ENCODE assay signal across 1 cellular context in genomic region chrX:40169193-40170086, GRCh38.
TF ChIP-seq lines count a peak whose summit lies in the region.

No MANE protein-coding gene starts in this region.

TF ChIP-seq in HEK293, 187 proteins besides CTCF, POLR2A, EP300 and RAD21 (continued from another document and continues in another):
- TF ChIP-seq AEBP2 (tag by site-specific recombination; IDR thresholded peaks at IDR 0.05; ENCODE audit: borderline replicate concordance) = no peak
- 0 out of 2 replicates have a peak, but pooled peaks have one; percentile 32 for TF ChIP-seq OSR2 (tag by site-specific recombination; IDR thresholded peaks at IDR 0.05)
- no peak for TF ChIP-seq SALL2 (tag by site-specific recombination; IDR thresholded peaks at IDR 0.05; ENCODE audit: borderline replicate concordance)
- TF ChIP-seq ZNF549 (tag by site-specific recombination; IDR thresholded peaks at IDR 0.05) = no peak
- TF ChIP-seq GLI2 (tag by site-specific recombination; IDR thresholded peaks at IDR 0.05; ENCODE audit: borderline replicate concordance, low read depth) = no peak
- TF ChIP-seq ZNF837 (tag by site-specific recombination; IDR thresholded peaks at IDR 0.05) = no peak
- peak; percentile 90 for TF ChIP-seq ZBTB8A (tag by site-specific recombination; IDR thresholded peaks at IDR 0.05)
- no peak; the same call in none of the 2 replicates for TF ChIP-seq KLF17 (tag by site-specific recombination; IDR thresholded peaks at IDR 0.05)
- no peak for TF ChIP-seq ZNF19 (tag by site-specific recombination; IDR thresholded peaks at IDR 0.05; ENCODE audit: low read depth)
- TF ChIP-seq ZNF23 (tag by site-specific recombination; IDR thresholded peaks at IDR 0.05; ENCODE audit: borderline replicate concordance) = no peak
- TF ChIP-seq ZNF623 (tag by site-specific recombination; IDR thresholded peaks at IDR 0.05) = no peak
- TF ChIP-seq IKZF3 (tag by site-specific recombination; IDR thresholded peaks at IDR 0.05) = peak; percentile 70
- no peak for TF ChIP-seq ZNF37A (tag by site-specific recombination; IDR thresholded peaks at IDR 0.05)
- TF ChIP-seq ZNF530 (tag by site-specific recombination; IDR thresholded peaks at IDR 0.05; ENCODE audit: low read depth) = no peak
- TF ChIP-seq PRDM1 (tag by site-specific recombination; IDR thresholded peaks at IDR 0.05) = no peak
- no peak for TF ChIP-seq PRDM2 (tag by site-specific recombination; IDR thresholded peaks at IDR 0.05; ENCODE audit: borderline replicate concordance)
- TF ChIP-seq ZNF670 (tag by site-specific recombination; IDR thresholded peaks at IDR 0.05; ENCODE audit: low read depth) = no peak
- peak; percentile 64 for TF ChIP-seq ZBTB26 (tag by site-specific recombination; optimal IDR thresholded peaks at IDR 0.05)
- TF ChIP-seq ZNF426 (tag by site-specific recombination; IDR thresholded peaks at IDR 0.05) = no peak
- no peak for TF ChIP-seq ZNF292 (tag by site-specific recombination; IDR thresholded peaks at IDR 0.05; ENCODE audit: borderline replicate concordance, low read depth)
- TF ChIP-seq ZNF548 (tag by site-specific recombination; IDR thresholded peaks at IDR 0.05) = no peak
- no peak for TF ChIP-seq ZNF280C (tag by site-specific recombination; IDR thresholded peaks at IDR 0.05)
- TF ChIP-seq ZNF341 (tag by site-specific recombination; IDR thresholded peaks at IDR 0.05; ENCODE audit: low read depth) = no peak
- TF ChIP-seq ZNF777 (tag by site-specific recombination; IDR thresholded peaks at IDR 0.05; ENCODE audit: borderline replicate concordance) = no peak
- no peak; the same call in 1 of the 2 replicates for TF ChIP-seq ZSCAN30 (tag by site-specific recombination; IDR thresholded peaks at IDR 0.05)
- no peak for TF ChIP-seq RBAK (tag by site-specific recombination; IDR thresholded peaks at IDR 0.05)
- no peak for TF ChIP-seq ZBTB11 (tag by site-specific recombination; conservative IDR thresholded peaks at IDR 0.05; ENCODE audit: low read depth)
- no peak for TF ChIP-seq ZNF76 (tag by site-specific recombination; IDR thresholded peaks at IDR 0.05; ENCODE audit: borderline replicate concordance, low read depth)
- TF ChIP-seq ZXDB (tag by site-specific recombination; IDR thresholded peaks at IDR 0.05) = no peak
- no peak for TF ChIP-seq ZNF24 (tag by site-specific recombination; IDR thresholded peaks at IDR 0.05)
- TF ChIP-seq ZSCAN4 (tag by site-specific recombination; IDR thresholded peaks at IDR 0.05) = no peak
- 0 out of 2 replicates have a peak, but pooled peaks have one; percentile 12 for TF ChIP-seq SCRT1 (tag by site-specific recombination; IDR thresholded peaks at IDR 0.05; ENCODE audit: borderline replicate concordance)
- TF ChIP-seq KLF7 (tag by site-specific recombination; IDR thresholded peaks at IDR 0.05; ENCODE audit: borderline replicate concordance) = no peak
- TF ChIP-seq ZNF629 (tag by site-specific recombination; IDR thresholded peaks at IDR 0.05) = peak; percentile 53
- no peak for TF ChIP-seq ZFP41 (tag by site-specific recombination; IDR thresholded peaks at IDR 0.05; ENCODE audit: borderline replicate concordance)
- TF ChIP-seq ZNF701 (tag by site-specific recombination; IDR thresholded peaks at IDR 0.05) = no peak
- no peak; the same call in 1 of the 2 replicates for TF ChIP-seq ZNF692 (tag by site-specific recombination; IDR thresholded peaks at IDR 0.05)
- no peak for TF ChIP-seq ZNF148 (tag by site-specific recombination; IDR thresholded peaks at IDR 0.05; ENCODE audit: borderline replicate concordance)
- TF ChIP-seq ZNF768 (tag by site-specific recombination; IDR thresholded peaks at IDR 0.05) = no peak
- TF ChIP-seq FEZF1 (tag by site-specific recombination; IDR thresholded peaks at IDR 0.05) = peak; percentile 59
- peak; percentile 60 for TF ChIP-seq SP7 (tag by site-specific recombination; IDR thresholded peaks at IDR 0.05)
